In the genomic region with DNA sequence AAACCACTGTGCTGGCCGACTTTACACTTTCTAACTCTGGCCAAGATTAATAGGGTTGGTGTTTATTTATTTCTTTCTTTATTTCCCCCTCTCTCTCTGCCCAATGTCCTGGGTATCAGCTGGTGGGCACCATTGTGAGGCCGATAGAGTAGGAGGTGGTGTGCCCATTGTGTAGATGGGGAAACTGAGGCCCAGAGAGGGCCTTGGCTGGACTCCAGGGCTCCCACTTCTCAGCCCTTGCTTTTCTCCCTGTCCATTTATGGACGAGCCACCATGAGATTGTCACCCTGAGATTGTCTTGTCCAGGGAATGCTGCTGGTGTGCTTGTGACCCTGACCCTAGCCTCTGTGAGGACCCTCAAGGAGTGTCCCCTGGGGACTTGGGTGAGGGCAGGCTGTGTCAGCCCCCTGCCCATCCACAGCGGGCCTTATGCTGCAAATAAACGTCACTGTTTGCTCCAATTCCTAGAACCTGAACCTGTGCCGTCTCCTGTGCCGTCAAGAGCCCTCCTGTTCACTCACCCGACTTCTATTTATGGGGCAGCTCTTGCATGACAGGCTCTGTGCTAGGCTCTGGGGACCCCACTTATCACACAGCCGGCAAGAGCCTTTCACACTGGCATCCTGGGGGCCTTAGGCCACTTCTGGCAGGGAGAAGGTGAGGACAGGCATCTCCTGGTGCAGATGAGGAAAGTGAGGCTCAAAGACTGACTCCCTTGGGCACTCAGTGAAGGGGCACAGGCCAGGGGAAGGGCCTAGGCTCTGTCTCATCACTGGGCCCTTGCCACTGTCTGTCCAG, we compare ENCODE assay signal across 29 cellular contexts. TPM values are rescaled to one million over a fixed set of nuclear protein-coding genes. Genes with fewer than 3 reads are reported as not detected.
DNase-seq lines count a peak whose midpoint lies in the region; TF ChIP-seq lines count a peak whose summit lies in the region.
"Had no signal": no experiment of that assay in that cellular context is flagged by ENCODE, and none has a peak within 500 bp of the region (broad histone marks: within the 10 kb centered on the region; RNA-seq: fewer than 3 reads in every experiment).

No MANE protein-coding gene starts in this region.

- no peak overlapping the region for H3K9ac ChIP-seq in neuronal stem cell (ENCODE audit: low read depth, low read length, poor library complexity)

- H4K8ac ChIP-seq in neuronal stem cell (ENCODE audit: low read depth, low read length), result no peak overlapping the region

- BruUV-seq in A673 (replicated peaks; lab: Mats Ljungman, UMichigan), result no TSS peak

- peaks cover 3 to 11% of the 10 kb centered on the region in 2 donors for H3K36me3 Mint-ChIP-seq in CD4-positive, alpha-beta memory T cell

- intact Hi-C loops in CD4-positive, alpha-beta memory T cell (cut with micrococcal nuclease), result loop anchor here (10.0 kb wide), 2 partner anchors 155 to 445 kb away; no protein-coding TSS in a partner anchor
- intact Hi-C loops in A673 (cut with micrococcal nuclease; ENCODE audit: unreplicated experiment), result no loop called here

- peak overlapping the region; percentile 66 for H3K18ac ChIP-seq in neuronal stem cell (ENCODE audit: low read length)

- H2AFZ ChIP-seq in neuronal stem cell (ENCODE audit: low read length), result no peak overlapping the region

- H3K4me2 ChIP-seq in neuronal stem cell (ENCODE audit: insufficient read depth, low read length, poor library complexity, severe bottlenecking), result no peak overlapping the region

- POLR2A ChIA-PET in CD4-positive, alpha-beta memory T cell (lab: Charles Lee; ENCODE audit: partially characterized antibody), result interaction anchor here (1.0 kb wide), 1 partner anchor 12 kb away, joined by 3 read pairs; no protein-coding TSS in a partner anchor
- POLR2A ChIA-PET in A673 (lab: Charles Lee; ENCODE audit: low non-redundant PET), result no interaction called here

- H3K27ac Mint-ChIP-seq in CD4-positive, alpha-beta memory T cell, result peak overlapping the region in 5 of 7 donors; percentile 22 to 75 (median 29)
- H3K27ac Mint-ChIP-seq: activated naive CD8-positive, alpha-beta T cell; memory B cell had no signal

- H3K4me1 Mint-ChIP-seq in CD4-positive, alpha-beta memory T cell, result peaks cover 15 to 35% (median 22%) of the 10 kb centered on the region in 4 donors

- H3K36me3 ChIP-seq in CD4-positive, alpha-beta memory T cell (ENCODE audit: insufficient read depth, low read length), result no peaks in the 10 kb centered on the region
- H3K36me3 ChIP-seq in neuronal stem cell (replicated peaks in 1 of 2; ENCODE audit: control insufficient read depth in 2 of 2, insufficient read depth in 2 of 2, low read length in 2 of 2) (no peaks in the 10 kb centered on the region), A673 (ENCODE audit: insufficient read depth, low read length, poor library complexity, severe bottlenecking) (no peaks in the 10 kb centered on the region)
- H3K36me3 ChIP-seq: heart right ventricle, ovary, right atrium auricular region, stomach, upper lobe of left lung had no signal

- H3K14ac ChIP-seq in neuronal stem cell (ENCODE audit: low read length), result no peak overlapping the region

- TF ChIP-seq CTCF in A673 (conservative IDR thresholded peaks at IDR 0.05; ENCODE audit: low read depth, low read length), result no peak

- peaks cover 0 to 30% (median 18%) of the 10 kb centered on the region in 8 donors for H3K9me3 Mint-ChIP-seq in CD4-positive, alpha-beta memory T cell

- H3K4me1 ChIP-seq in CD4-positive, alpha-beta memory T cell (ENCODE audit: insufficient read depth, low read length), result peaks cover 27% of the 10 kb centered on the region
- peaks cover 6 to 13% of the 10 kb centered on the region in 2 donors for H3K4me1 ChIP-seq in neuronal stem cell (ENCODE audit: control insufficient read depth in 2 of 2, insufficient read depth in 1 of 2, low read depth in 1 of 2, low read length in 2 of 2)
- H3K4me1 ChIP-seq in A673 (ENCODE audit: insufficient read depth, low read length, poor library complexity, severe bottlenecking), result no peaks in the 10 kb centered on the region

- H3K4me3 ChIP-seq in CD4-positive, alpha-beta memory T cell (ENCODE audit: low read length in 2 of 2), result no peak overlapping the region
- H3K4me3 ChIP-seq in neuronal stem cell (ENCODE audit: low read length in 2 of 2), result no peak overlapping the region
- no peak overlapping the region for H3K4me3 ChIP-seq in A673 (ENCODE audit: low read depth, low read length, poor library complexity, severe bottlenecking)
- H3K4me3 ChIP-seq: heart right ventricle, ovary, right atrium auricular region, stomach, upper lobe of left lung had no signal

- no CpG with 5 or more reads among the region's 9 CpGs for WGBS in neuronal stem cell (ENCODE audit: extremely low coverage in 2 of 2, insufficient read length in 2 of 2, insufficient replicate concordance in 1 of 2), 2 donors

- H3K4me3 Mint-ChIP-seq in CD4-positive, alpha-beta memory T cell, result peak overlapping the region in 1 of 8 donors; percentile 5
- H3K4me3 Mint-ChIP-seq: activated naive CD8-positive, alpha-beta T cell; memory B cell had no signal

- DNase-seq in NCI-H82 (lab: John Stamatoyannopoulos, UW) (peak; percentile 53), NCI-H82 treated with DMSO at 0.1 percent for 48 hours (lab: John Stamatoyannopoulos, UW; ENCODE audit: unreplicated experiment) (no peak), caudate nucleus (lab: John Stamatoyannopoulos, UW) (peak in 2 of 61 donors; percentile 18 to 22), neuronal stem cell (ENCODE audit: low spot score) (no peak), NCI-H748 (lab: John Stamatoyannopoulos, UW; ENCODE audit: unreplicated experiment) (no peak), A673 (ENCODE audit: low spot score) (no peak), cerebellar nuclear complex (lab: John Stamatoyannopoulos, UW) (no peak)
- no peak for DNase-seq in CD4-positive, alpha-beta memory T cell
- DNase-seq: activated T-cell treated with anti-CD3 and anti-CD28 coated beads, Interleukin-2, amount 50 U/mL, for 48 hours; effector CD8-positive, alpha-beta T cell; erythroblast; foreskin fibroblast; GOT3; heart right ventricle; Karpas-422; left cardiac atrium; NCI-H2171; NCI-H510A treated with DMSO at 0.1 percent for 48 hours; ovary; SIG-M5; stimulated activated CD4-positive, alpha-beta T cell treated with anti-CD3 and anti-CD28 coated beads, Interleukin-15, amount 100 ng/mL, for 24 hours; stomach; T-helper 1 cell; upper lobe of left lung had no signal

- H3K4ac ChIP-seq in neuronal stem cell (ENCODE audit: low read length), result no peak overlapping the region

- CTCF ChIA-PET in CD4-positive, alpha-beta memory T cell (lab: Charles Lee; ENCODE audit: partially characterized antibody), result no interaction called here
- CTCF ChIA-PET in A673 (lab: Charles Lee), result interaction anchor here (0.5 kb wide), 1 partner anchor 201 kb away, joined by 5 read pairs; no protein-coding TSS in a partner anchor

- no peak overlapping the region for H3K23ac ChIP-seq in neuronal stem cell (ENCODE audit: low read depth, low read length, poor library complexity)

- no peaks in the 10 kb centered on the region for H3K27me3 Mint-ChIP-seq in CD4-positive, alpha-beta memory T cell
- H3K27me3 Mint-ChIP-seq: activated naive CD8-positive, alpha-beta T cell; memory B cell had no signal

- H2BK15ac ChIP-seq in neuronal stem cell (ENCODE audit: low read length), result peak overlapping the region; percentile 1

- H4K91ac ChIP-seq in neuronal stem cell (ENCODE audit: low read depth, low read length, poor library complexity), result no peak overlapping the region

- no peak overlapping the region for H3K27ac ChIP-seq in CD4-positive, alpha-beta memory T cell (ENCODE audit: low read depth, low read length)
- H3K27ac ChIP-seq in caudate nucleus (ENCODE audit: low read depth, low read length), result peak overlapping the region; percentile 76
- H3K27ac ChIP-seq in neuronal stem cell (replicated peaks; ENCODE audit: low read length), result no peak overlapping the region
- no peak overlapping the region for H3K27ac ChIP-seq in A673 (ENCODE audit: low read depth, low read length, poor library complexity, severe bottlenecking)
- H3K27ac ChIP-seq: 22Rv1, heart right ventricle, ovary, right atrium auricular region, stomach, upper lobe of left lung had no signal

- H3K27me3 ChIP-seq in CD4-positive, alpha-beta memory T cell (ENCODE audit: insufficient read depth, low read length), result no peaks in the 10 kb centered on the region
- H3K27me3 ChIP-seq in neuronal stem cell (ENCODE audit: control insufficient read depth in 3 of 3, insufficient read depth in 3 of 3, low read depth in 1 of 3, low read length in 3 of 3) (no peaks in the 10 kb centered on the region), A673 (replicated peaks; ENCODE audit: insufficient read depth, low read depth, low read length, poor library complexity) (no peaks in the 10 kb centered on the region)
- H3K27me3 ChIP-seq: heart right ventricle, ovary, right atrium auricular region, stomach, upper lobe of left lung had no signal

- H3K79me1 ChIP-seq in neuronal stem cell (ENCODE audit: low read depth, low read length), result no peaks in the 10 kb centered on the region

- no peak overlapping the region for H2BK12ac ChIP-seq in neuronal stem cell (ENCODE audit: low read length)

- peak overlapping the region; percentile 83 for H2AK5ac ChIP-seq in neuronal stem cell (ENCODE audit: low read depth, low read length)

- H2BK120ac ChIP-seq in neuronal stem cell (ENCODE audit: low read depth, low read length), result no peak overlapping the region

- H3K9me3 ChIP-seq in CD4-positive, alpha-beta memory T cell (ENCODE audit: control insufficient read depth in 1 of 2, low read length in 2 of 2), result peaks cover 0 to 13% of the 10 kb centered on the region in 2 donors
- H3K9me3 ChIP-seq in neuronal stem cell (replicated peaks in 1 of 2; ENCODE audit: control insufficient read depth in 2 of 2, insufficient read depth in 1 of 2, low read depth in 1 of 2, low read length in 2 of 2) (peaks cover 0 to 7% of the 10 kb centered on the region in 2 donors), A673 (ENCODE audit: low read depth, low read length, poor library complexity, severe bottlenecking) (no peaks in the 10 kb centered on the region)
- H3K9me3 ChIP-seq: heart right ventricle, ovary, right atrium auricular region, stomach, upper lobe of left lung had no signal

- no peak overlapping the region for H2BK5ac ChIP-seq in neuronal stem cell (ENCODE audit: low read length)

RNA-seq across cellular contexts. Expression of a gene that starts 24.8 kb away (rescaled TPM):
- not detected for total RNA-seq in CD4-positive, alpha-beta memory T cell
- not detected for polyA plus RNA-seq in CD4-positive, alpha-beta memory T cell
- polyA plus RNA-seq in neuronal stem cell (2013, experiment 1 of 2), result not detected
- polyA plus RNA-seq in neuronal stem cell (2013, experiment 2 of 2), result not detected
- total RNA-seq in A673 (2021), result not detected in 2 replicates
- total RNA-seq: cerebellum, heart right ventricle, left cardiac atrium, ovary, right atrium auricular region, stomach, upper lobe of left lung had no signal
- polyA plus RNA-seq: heart right ventricle, ovary, stomach had no signal

RNA-seq across cellular contexts. Expression of a gene that starts 28.1 kb away (rescaled TPM):
- total RNA-seq in CD4-positive, alpha-beta memory T cell, result not detected
- polyA plus RNA-seq in CD4-positive, alpha-beta memory T cell, result not detected
- polyA plus RNA-seq in neuronal stem cell (2013, experiment 1 of 2), result not detected
- 0.03 TPM for polyA plus RNA-seq in neuronal stem cell (2013, experiment 2 of 2)
- total RNA-seq in A673 (2021), result not detected in 2 replicates
- total RNA-seq: cerebellum, heart right ventricle, left cardiac atrium, right atrium auricular region, stomach had no signal
- polyA plus RNA-seq: heart right ventricle, ovary had no signal

RNA-seq across cellular contexts. Expression of a gene that starts 52.0 kb away (rescaled TPM):
- total RNA-seq in CD4-positive, alpha-beta memory T cell, result not detected
- not detected for polyA plus RNA-seq in CD4-positive, alpha-beta memory T cell
- polyA plus RNA-seq in neuronal stem cell (2013, experiment 1 of 2), result not detected
- not detected for polyA plus RNA-seq in neuronal stem cell (2013, experiment 2 of 2)
- not detected in 2 replicates for total RNA-seq in A673 (2021)
- total RNA-seq: cerebellum, heart right ventricle, left cardiac atrium, ovary, right atrium auricular region, stomach, upper lobe of left lung had no signal
- polyA plus RNA-seq: heart right ventricle, ovary, stomach had no signal
